10 cellular contexts compared by ENCODE assay signal in the genomic region with DNA sequence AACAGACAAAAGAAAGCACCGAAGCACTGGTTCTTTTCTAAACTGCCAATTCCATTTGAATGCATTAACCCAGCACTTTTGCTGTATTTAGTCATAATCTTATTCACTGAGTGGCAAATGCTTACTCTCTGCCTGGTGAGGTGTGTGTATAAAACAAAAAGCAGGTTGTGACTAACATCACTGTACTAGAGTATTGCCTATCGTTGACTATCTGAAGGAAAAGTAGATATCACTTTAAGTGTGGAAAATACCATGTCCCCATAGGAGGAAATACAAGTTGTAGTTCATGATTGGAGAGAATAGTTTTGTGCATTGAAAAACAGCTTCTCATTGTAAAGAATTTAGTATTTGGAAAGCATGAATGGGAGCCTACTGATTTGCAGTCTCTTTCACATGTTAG. TPM values are rescaled to one million over a fixed set of nuclear protein-coding genes. Genes with fewer than 3 reads are reported as not detected.
DNase-seq lines count a peak whose midpoint lies in the region; ATAC-seq, FAIRE-seq and TF ChIP-seq lines count a peak whose summit lies in the region.
"Had no signal": no experiment of that assay in that cellular context is flagged by ENCODE, and none has a peak within 500 bp of the region (broad histone marks: within the 10 kb centered on the region; RNA-seq: fewer than 3 reads in every experiment).

No MANE protein-coding gene starts in this region.

- no peaks in the 10 kb centered on the region for H4K20me1 ChIP-seq in K562 (replicated peaks; ENCODE audit: control insufficient read depth, insufficient read depth, low read length)
- H4K20me1 ChIP-seq in keratinocyte (ENCODE audit: control insufficient read depth, extremely low read depth, insufficient read depth, low read length), result no peaks in the 10 kb centered on the region

- in situ Hi-C loops in K562 (cut with MboI), result no loop called here

- H3K4me1 Mint-ChIP-seq in activated CD8-positive, alpha-beta T cell treated with anti-CD3 and anti-CD28 coated beads, Interleukin-2, amount 10 ng/mL, durations not matched to agents 7 days and 5 days (ENCODE audit: low read depth), result peaks cover 16% of the 10 kb centered on the region

- POLR2A ChIA-PET in K562 (lab: Yijun Ruan, JAX), result interaction anchor here (1.1 kb wide), 1 partner anchor 21 kb away, joined by 4 read pairs; no protein-coding TSS in a partner anchor
- POLR2A ChIA-PET in activated CD8-positive, alpha-beta T cell treated with anti-CD3 and anti-CD28 coated beads, Interleukin-2, amount 10 ng/mL, durations not matched to agents 7 days and 5 days (lab: Charles Lee), result no interaction called here

- TF ChIP-seq CTCF in K562 (IDR thresholded peaks at IDR 0.05 in 2 of 3, conservative IDR thresholded peaks at IDR 0.05 in 1 of 3; ENCODE audit: insufficient read depth in 2 of 3, low read depth in 1 of 3, low read length in 3 of 3), result no peak
- no peak for TF ChIP-seq CTCF in keratinocyte (optimal IDR thresholded peaks at IDR 0.05 in 1 of 3, IDR thresholded peaks at IDR 0.05 in 1 of 3, conservative IDR thresholded peaks at IDR 0.05 in 1 of 3; ENCODE audit: extremely low read depth in 1 of 3, insufficient read depth in 2 of 3, low read length in 3 of 3)
- TF ChIP-seq CTCF in WERI-Rb-1 (IDR thresholded peaks at IDR 0.05; ENCODE audit: low read depth, low read length), result no peak

- TF ChIP-seq RAD21 in K562 (CRISPR knock-in tag; conservative IDR thresholded peaks at IDR 0.05 in 1 of 2, IDR thresholded peaks at IDR 0.05 in 1 of 2), result no peak

- no peak overlapping the region for H2AFZ ChIP-seq in K562 (ENCODE audit: low read depth, low read length)
- H2AFZ ChIP-seq in keratinocyte (ENCODE audit: control insufficient read depth, low read length), result no peak overlapping the region

- H3K4me2 ChIP-seq in K562 (ENCODE audit: insufficient read depth, low read length) (peak overlapping the region; percentile 78), keratinocyte (ENCODE audit: control insufficient read depth, extremely low read depth, insufficient read depth, low read depth, low read length) (peak overlapping the region; percentile 55)

- peak; percentile 11 for ATAC-seq in K562
- ATAC-seq in activated CD8-positive, alpha-beta T cell treated with anti-CD3 and anti-CD28 coated beads, Interleukin-2, amount 10 ng/mL, durations not matched to agents 7 days and 5 days, result no peak

- no peak for TF ChIP-seq POLR2A in K562 (conservative IDR thresholded peaks at IDR 0.05)

- H3K4me3 Mint-ChIP-seq in activated CD8-positive, alpha-beta T cell treated with anti-CD3 and anti-CD28 coated beads, Interleukin-2, amount 10 ng/mL, durations not matched to agents 7 days and 5 days, result no peak overlapping the region
- H3K4me3 Mint-ChIP-seq: activated T-helper 1 cell treated with anti-CD3 and anti-CD28 coated beads, Interleukin-12 subunit alpha, Interleukin-12 subunit beta, Interleukin-2, Interleukin-4 antibody, amounts not matched to agents 30 ng/mL and 10 ng/mL and 1 ng/mL, durations not matched to agents 14 hours and 24 hours and 36 hours had no signal

- H3K9ac ChIP-seq in HUES64 (ENCODE audit: low read depth, low read length) (no peak overlapping the region), K562 (ENCODE audit: insufficient read depth in 1 of 2, low read depth in 2 of 2, low read length in 2 of 2) (peak overlapping the region; percentile 43 to 73; a peak in 3 of 4 replicates), keratinocyte (ENCODE audit: control insufficient read depth, extremely low read depth, insufficient read depth, low read length) (peak overlapping the region; percentile 39), stomach smooth muscle (ENCODE audit: low read length in 2 of 2) (peak overlapping the region in 1 of 2 donors; percentile 16)

- no peak for TF ChIP-seq EP300 in K562 (IDR thresholded peaks at IDR 0.05; ENCODE audit: low read length)

- peaks cover 3% of the 10 kb centered on the region for H3K36me3 Mint-ChIP-seq in activated CD8-positive, alpha-beta T cell treated with anti-CD3 and anti-CD28 coated beads, Interleukin-2, amount 10 ng/mL, durations not matched to agents 7 days and 5 days (ENCODE audit: low read depth)

- FAIRE-seq in K562 (lab: Jason Lieb, UNC) (no peak), keratinocyte (lab: Jason Lieb, UNC) (peak; percentile 85)

- peaks cover 7% of the 10 kb centered on the region for H3K27me3 Mint-ChIP-seq in activated CD8-positive, alpha-beta T cell treated with anti-CD3 and anti-CD28 coated beads, Interleukin-2, amount 10 ng/mL, durations not matched to agents 7 days and 5 days (ENCODE audit: low read depth)

- H3K36me3 ChIP-seq in HUES64 (ENCODE audit: insufficient read depth, low read length), result peaks cover 20% of the 10 kb centered on the region
- peaks cover 22% of the 10 kb centered on the region; the same call in 2 of the 3 replicates for H3K36me3 ChIP-seq in K562 (ENCODE audit: control insufficient read depth, insufficient read depth, low read length)
- H3K36me3 ChIP-seq in keratinocyte (ENCODE audit: control insufficient read depth in 2 of 2, extremely low read depth in 1 of 2, insufficient read depth in 2 of 2, low read length in 2 of 2), result peaks cover 1 to 12% of the 10 kb centered on the region in 2 experiments
- H3K36me3 ChIP-seq in stomach smooth muscle (ENCODE audit: control insufficient read depth in 2 of 2, insufficient read depth in 2 of 2, low read length in 2 of 2), result peaks cover 0 to 5% of the 10 kb centered on the region in 2 donors
- H3K36me3 ChIP-seq in WERI-Rb-1, result peaks cover 8% of the 10 kb centered on the region

- dilution Hi-C loops in keratinocyte (cut with MboI; ENCODE audit: extremely low pct_ligation_motif_present, low sequenced_read_pairs), result no loop called here

- H3K9me3 ChIP-seq in HUES64 (ENCODE audit: insufficient read depth, low read depth, low read length) (no peaks in the 10 kb centered on the region), K562 (replicated peaks; ENCODE audit: control insufficient read depth, insufficient read depth, low read depth, low read length) (no peaks in the 10 kb centered on the region), keratinocyte (ENCODE audit: control insufficient read depth, low read depth, low read length) (no peaks in the 10 kb centered on the region), stomach smooth muscle (ENCODE audit: control insufficient read depth in 2 of 2, low read length in 2 of 2) (no peaks in the 10 kb centered on the region), WERI-Rb-1 (ENCODE audit: severe bottlenecking) (no peaks in the 10 kb centered on the region)

- H3K27me3 ChIP-seq in HUES64 (ENCODE audit: insufficient read depth, low read length) (peaks cover 6% of the 10 kb centered on the region), K562 (ENCODE audit: control insufficient read depth in 2 of 2, insufficient read depth in 2 of 2, low read length in 2 of 2) (no peaks in the 10 kb centered on the region), keratinocyte (ENCODE audit: control insufficient read depth, extremely low read depth, insufficient read depth, low read length) (no peaks in the 10 kb centered on the region), stomach smooth muscle (ENCODE audit: control insufficient read depth in 1 of 2, insufficient read depth in 2 of 2, low read length in 2 of 2) (no peaks in the 10 kb centered on the region), WERI-Rb-1 (ENCODE audit: insufficient read depth, low read depth, severe bottlenecking) (no peaks in the 10 kb centered on the region)

- DNase-seq in K562 (ENCODE audit: extremely low read depth in 1 of 4, low spot score in 3 of 4), result no peak
- no peak for DNase-seq in keratinocyte (ENCODE audit: low read depth, low spot score)
- DNase-seq in activated CD8-positive, alpha-beta T cell treated with anti-CD3 and anti-CD28 coated beads, Interleukin-2, amount 10 ng/mL, durations not matched to agents 7 days and 5 days, result no peak
- no peak for DNase-seq in WERI-Rb-1
- no peak for DNase-seq in activated T-cell treated with anti-CD3 and anti-CD28 coated beads, Interleukin-2, amount 50 U/mL, for 1 hour
- DNase-seq in mesenteric fat pad (ENCODE audit: low spot score), result no peak
- DNase-seq: NCI-H1436 had no signal

- intact Hi-C loops in K562 (cut with micrococcal nuclease), result loop anchor here (1.0 to 5.0 kb wide), 2 partner anchors 80 to 98 kb away; no protein-coding TSS in a partner anchor

- no peaks in the 10 kb centered on the region for H3K9me3 Mint-ChIP-seq in activated CD8-positive, alpha-beta T cell treated with anti-CD3 and anti-CD28 coated beads, Interleukin-2, amount 10 ng/mL, durations not matched to agents 7 days and 5 days (ENCODE audit: insufficient read depth)
- H3K9me3 Mint-ChIP-seq: activated T-helper 1 cell treated with anti-CD3 and anti-CD28 coated beads, Interleukin-12 subunit alpha, Interleukin-12 subunit beta, Interleukin-2, Interleukin-4 antibody, amounts not matched to agents 30 ng/mL and 10 ng/mL and 1 ng/mL, durations not matched to agents 14 hours and 24 hours and 36 hours had no signal

- H3K9me1 ChIP-seq in K562 (ENCODE audit: control insufficient read depth, insufficient read depth, low read length), result no peaks in the 10 kb centered on the region
- H3K9me1 ChIP-seq in keratinocyte (ENCODE audit: control insufficient read depth, extremely low read depth, insufficient read depth, low read length), result peaks cover 2% of the 10 kb centered on the region

- H3K4me3 ChIP-seq in HUES64 (ENCODE audit: low read length), result peak overlapping the region; percentile 1; the same call in 1 of the 2 replicates
- peak overlapping the region; percentile 37 for H3K4me3 ChIP-seq in K562
- peak overlapping the region; percentile 13 to 97 (median 92) for H3K4me3 ChIP-seq in keratinocyte (ENCODE audit: control insufficient read depth in 2 of 3, extremely low read depth in 1 of 3, insufficient read depth in 2 of 3, low read depth in 1 of 3, low read length in 3 of 3)
- H3K4me3 ChIP-seq in stomach smooth muscle (ENCODE audit: low read length in 2 of 2), result peak overlapping the region; percentile 10 to 83
- no peak overlapping the region for H3K4me3 ChIP-seq in WERI-Rb-1 (ENCODE audit: low read depth, low read length)

- WGBS in HUES64, result 62% methylated on average over 2 of the region's 2 CpGs
- 4% methylated on average over 2 of the region's 2 CpGs for WGBS in K562 (ENCODE audit: insufficient coverage, low coverage, missing lambda C conversion rate)

- BruUV-seq in K562 (replicated peaks; lab: Mats Ljungman, UMichigan), result no TSS peak

- no peak overlapping the region for H3K27ac Mint-ChIP-seq in activated CD8-positive, alpha-beta T cell treated with anti-CD3 and anti-CD28 coated beads, Interleukin-2, amount 10 ng/mL, durations not matched to agents 7 days and 5 days
- H3K27ac Mint-ChIP-seq: activated T-helper 1 cell treated with anti-CD3 and anti-CD28 coated beads, Interleukin-12 subunit alpha, Interleukin-12 subunit beta, Interleukin-2, Interleukin-4 antibody, amounts not matched to agents 30 ng/mL and 10 ng/mL and 1 ng/mL, durations not matched to agents 14 hours and 24 hours and 36 hours had no signal

- CTCF ChIA-PET in K562 (lab: Yijun Ruan, JAX; ENCODE audit: low intra/inter-chr PET ratio), result no interaction called here
- CTCF ChIA-PET in activated CD8-positive, alpha-beta T cell treated with anti-CD3 and anti-CD28 coated beads, Interleukin-2, amount 10 ng/mL, durations not matched to agents 7 days and 5 days (lab: Charles Lee), result no interaction called here

- H3K4me1 ChIP-seq in HUES64 (ENCODE audit: insufficient read depth, low read length) (peaks cover 58% of the 10 kb centered on the region), K562 (replicated peaks in 1 of 2; ENCODE audit: control insufficient read depth in 2 of 2, insufficient read depth in 2 of 2, low read length in 2 of 2) (peaks cover 4 to 23% of the 10 kb centered on the region in 2 experiments), keratinocyte (ENCODE audit: control insufficient read depth, extremely low read depth, insufficient read depth, low read length) (peaks cover 23% of the 10 kb centered on the region), stomach smooth muscle (ENCODE audit: control insufficient read depth, insufficient read depth, low read length) (peaks cover 9% of the 10 kb centered on the region)

- H3K79me2 ChIP-seq in K562 (ENCODE audit: control insufficient read depth, insufficient read depth, low read length) (peaks cover 75% of the 10 kb centered on the region), keratinocyte (ENCODE audit: control insufficient read depth, insufficient read depth, low read length) (peaks cover 74% of the 10 kb centered on the region)

- H3K27ac ChIP-seq in HUES64 (ENCODE audit: low read depth, low read length) (no peak overlapping the region), K562 (ENCODE audit: extremely low read depth, low read depth, low read length) (peak overlapping the region; percentile 68), keratinocyte (ENCODE audit: control insufficient read depth, insufficient read depth, low read length) (peak overlapping the region; percentile 92), stomach smooth muscle (ENCODE audit: low read length) (no peak overlapping the region), WERI-Rb-1 (no peak overlapping the region)

RNA-seq across cellular contexts. Expression of a gene that starts 2.7 kb away (rescaled TPM):
- 30.2 TPM for polyA plus RNA-seq in HUES64 (2013, experiment 1 of 2)
- polyA plus RNA-seq in HUES64 (2013, experiment 2 of 2), result 28.6 TPM
- total RNA-seq in K562 (2011; cell fraction: chromatin; rRNA removed; ENCODE audit: low replicate concordance), result 262 and 263 TPM in 2 replicates
- total RNA-seq in K562 (2011; cell fraction: nucleolus; rRNA removed), result 100 and 103 TPM in 2 replicates
- 170 and 292 TPM in 2 replicates for total RNA-seq in K562 (2011; cell fraction: nucleoplasm; rRNA removed)
- total RNA-seq in K562 (2014; rRNA removed), result 36.9 and 48.3 TPM in 2 replicates
- 79.8 and 82.1 TPM in 2 replicates for total RNA-seq in K562 (2014; rRNA removed; fragmentation: Illumina TruSeq; extraction: Trizol)
- 58.5 and 62.5 TPM in 2 replicates for total RNA-seq in K562 (2015; rRNA removed; fragmentation: Illumina TruSeq; extraction: Trizol)
- total RNA-seq in K562 (2021), result 89.9 and 97.5 TPM in 2 replicates
- polyA plus RNA-seq in K562 (2011; rRNA removed), result 100 and 126 TPM in 2 replicates
- polyA plus RNA-seq in K562 (2011; cell fraction: cytosol; rRNA removed), result 84.4 and 144 TPM in 2 replicates
- polyA plus RNA-seq in K562 (2011; cell fraction: nucleus; rRNA removed), result 60.0 and 82.0 TPM in 2 replicates
- 42.7 and 55.2 TPM in 2 replicates for polyA plus RNA-seq in K562 (2012)
- polyA plus RNA-seq in K562 (2014; fragmentation: Illumina TruSeq; extraction: Trizol), result 117 and 127 TPM in 2 replicates
- polyA plus RNA-seq in K562 (2014; fragmentation: Nextera tagmentation; extraction: Ambion mirVana), result 10 to 100 TPM; 42.2 to 55.8 TPM
- 39.0 and 47.9 TPM in 2 replicates for polyA plus RNA-seq in K562 (2014; rRNA removed)
- 213 and 326 TPM in 2 replicates for polyA minus RNA-seq in K562 (2011; rRNA and poly(A)+ RNA removed)
- 60.9 and 98.0 TPM in 2 replicates for polyA minus RNA-seq in K562 (2011; cell fraction: cytosol; rRNA and poly(A)+ RNA removed)
- polyA minus RNA-seq in K562 (2011; cell fraction: nucleus; rRNA and poly(A)+ RNA removed), result 172 and 173 TPM in 2 replicates
- polyA plus RNA-seq in keratinocyte, result 112 to 123 TPM (median 121 TPM) in 3 replicates
- 70.2 TPM for polyA plus RNA-seq in keratinocyte (2011; ENCODE audit: low read depth)
- polyA plus RNA-seq in keratinocyte (2011; cell fraction: cytosol; rRNA removed), result 86.5 and 117 TPM in 2 replicates
- 138 and 152 TPM in 2 replicates for polyA plus RNA-seq in keratinocyte (2011; cell fraction: nucleus; rRNA removed)
- polyA plus RNA-seq in keratinocyte (2012; ENCODE audit: low replicate concordance), result 42.5 and 63.4 TPM in 2 replicates
- polyA minus RNA-seq in keratinocyte, result 185 to 420 TPM (median 373 TPM) in 3 replicates
- polyA minus RNA-seq in keratinocyte (2011; cell fraction: cytosol; rRNA and poly(A)+ RNA removed), result 88.2 TPM
- polyA minus RNA-seq in keratinocyte (2011; cell fraction: nucleus; rRNA and poly(A)+ RNA removed), result 164 and 306 TPM in 2 replicates
- total RNA-seq in activated CD8-positive, alpha-beta T cell treated with anti-CD3 and anti-CD28 coated beads, Interleukin-2, amount 10 ng/mL, durations not matched to agents 7 days and 5 days, result 10 to 100 TPM; 18.1 to 18.3 TPM
- total RNA-seq in mesenteric fat pad, result 125 TPM

Comparison
In these comparisons a context has a peak if more than half of its experiments do, and no peak if none do; other contexts are left out.
1. H3K27ac ChIP-seq: peak in K562 (single experiment) and keratinocyte (single experiment); none in HUES64 (single experiment), stomach smooth muscle (single experiment) and WERI-Rb-1 (single experiment).